11 cellular contexts compared by ENCODE assay signal in genomic region chr4:169229571-169230028, GRCh38. TPM values are rescaled to one million over a fixed set of nuclear protein-coding genes. Genes with fewer than 3 reads are reported as not detected.
DNase-seq lines count a peak whose midpoint lies in the region; ATAC-seq and TF ChIP-seq lines count a peak whose summit lies in the region.
"Had no signal": no experiment of that assay in that cellular context is flagged by ENCODE, and none has a peak within 500 bp of the region (broad histone marks: within the 10 kb centered on the region; RNA-seq: fewer than 3 reads in every experiment).

No MANE protein-coding gene starts in this region.

- DNase-seq in NCI-H1417 (lab: John Stamatoyannopoulos, UW), result peak in 2 of 3 experiments; percentile 33 to 75
- no peak for DNase-seq in NCI-H1417 treated with DMSO at 0.1 percent for 48 hours (lab: John Stamatoyannopoulos, UW)
- peak; percentile 77 to 81 for DNase-seq in SJSA1 (ENCODE audit: low read depth in 1 of 2, low spot score in 2 of 2)
- no peak for DNase-seq in heart right ventricle
- DNase-seq in upper lobe of right lung, result no peak
- no peak for DNase-seq in OCI-M1 (lab: John Stamatoyannopoulos, UW)
- no peak for DNase-seq in activated CD8-positive, alpha-beta T cell treated with anti-CD3 and anti-CD28 coated beads for 36 hours
- DNase-seq: activated CD4-positive, alpha-beta T cell treated with anti-CD3 and anti-CD28 coated beads, Interleukin-2, amount 10 ng/mL, durations not matched to agents 24 days and 14 days had no signal

- H3K4me1 ChIP-seq in SJSA1 (replicated peaks) (peaks cover 53% of the 10 kb centered on the region), heart right ventricle (peaks cover 2 to 35% (median 17%) of the 10 kb centered on the region in 9 donors), upper lobe of right lung (peaks cover 11% of the 10 kb centered on the region)

- no peaks in the 10 kb centered on the region for H3K9me3 Mint-ChIP-seq in activated CD8-positive, alpha-beta T cell treated with anti-CD3 and anti-CD28 coated beads for 36 hours
- H3K9me3 Mint-ChIP-seq: activated CD4-positive, alpha-beta T cell treated with anti-CD3 and anti-CD28 coated beads, Interleukin-2, amount 10 ng/mL, durations not matched to agents 24 days and 14 days had no signal

- no peaks in the 10 kb centered on the region for H3K27me3 ChIP-seq in SJSA1 (replicated peaks)
- H3K27me3 ChIP-seq in heart right ventricle, result no peaks in the 10 kb centered on the region
- no peaks in the 10 kb centered on the region for H3K27me3 ChIP-seq in upper lobe of right lung
- H3K27me3 ChIP-seq: neutrophil had no signal

- peak overlapping the region; percentile 7 for H3K27ac ChIP-seq in SJSA1
- peak overlapping the region in 1 of 10 donors; percentile 12 for H3K27ac ChIP-seq in heart right ventricle
- H3K27ac ChIP-seq in upper lobe of right lung, result no peak overlapping the region
- H3K27ac ChIP-seq: C4-2B, neutrophil had no signal

- H3K4me1 Mint-ChIP-seq in activated CD8-positive, alpha-beta T cell treated with anti-CD3 and anti-CD28 coated beads for 36 hours (ENCODE audit: low read depth), result peaks cover 5% of the 10 kb centered on the region
- H3K4me1 Mint-ChIP-seq: activated CD4-positive, alpha-beta T cell treated with anti-CD3 and anti-CD28 coated beads, Interleukin-2, amount 10 ng/mL, durations not matched to agents 24 days and 14 days had no signal

- CTCF ChIA-PET in activated CD8-positive, alpha-beta T cell treated with anti-CD3 and anti-CD28 coated beads for 36 hours (lab: Charles Lee), result no interaction called here

- H3K4me3 ChIP-seq in SJSA1 (no peak overlapping the region), heart right ventricle (no peak overlapping the region), upper lobe of right lung (no peak overlapping the region)

- H3K36me3 ChIP-seq in SJSA1, result peaks cover 12% of the 10 kb centered on the region
- no peaks in the 10 kb centered on the region for H3K36me3 ChIP-seq in heart right ventricle
- no peaks in the 10 kb centered on the region for H3K36me3 ChIP-seq in upper lobe of right lung
- H3K36me3 ChIP-seq: neutrophil had no signal

- no peak for TF ChIP-seq CTCF in heart right ventricle (IDR thresholded peaks at IDR 0.05)
- TF ChIP-seq CTCF in upper lobe of right lung (IDR thresholded peaks at IDR 0.05), result no peak
- no peak for TF ChIP-seq CTCF in activated CD8-positive, alpha-beta T cell treated with anti-CD3 and anti-CD28 coated beads for 36 hours (IDR thresholded peaks at IDR 0.05)

- POLR2A ChIA-PET in activated CD8-positive, alpha-beta T cell treated with anti-CD3 and anti-CD28 coated beads for 36 hours (lab: Charles Lee), result no interaction called here

- 47 to 55% methylated on average over 6 of the region's 6 CpGs for WGBS in heart right ventricle, 2 donors

- H3K27me3 Mint-ChIP-seq in activated CD8-positive, alpha-beta T cell treated with anti-CD3 and anti-CD28 coated beads for 36 hours, result no peaks in the 10 kb centered on the region

- no peak overlapping the region for H3K4me3 Mint-ChIP-seq in activated CD8-positive, alpha-beta T cell treated with anti-CD3 and anti-CD28 coated beads for 36 hours
- H3K4me3 Mint-ChIP-seq: activated CD4-positive, alpha-beta T cell treated with anti-CD3 and anti-CD28 coated beads, Interleukin-2, amount 10 ng/mL, durations not matched to agents 24 days and 14 days had no signal

- intact Hi-C loops in heart right ventricle (cut with DNase I) (no loop called here), upper lobe of right lung (cut with DNase I) (no loop called here)
- intact Hi-C loops in activated CD8-positive, alpha-beta T cell treated with anti-CD3 and anti-CD28 coated beads for 36 hours (cut with micrococcal nuclease), result no loop called here

- no peak overlapping the region for H3K27ac Mint-ChIP-seq in activated CD8-positive, alpha-beta T cell treated with anti-CD3 and anti-CD28 coated beads for 36 hours
- H3K27ac Mint-ChIP-seq: activated CD4-positive, alpha-beta T cell treated with anti-CD3 and anti-CD28 coated beads, Interleukin-2, amount 10 ng/mL, durations not matched to agents 24 days and 14 days had no signal

- no peaks in the 10 kb centered on the region for H3K36me3 Mint-ChIP-seq in activated CD8-positive, alpha-beta T cell treated with anti-CD3 and anti-CD28 coated beads for 36 hours (ENCODE audit: low read depth)

- H3K9me3 ChIP-seq in SJSA1 (replicated peaks) (no peaks in the 10 kb centered on the region), heart right ventricle (no peaks in the 10 kb centered on the region), upper lobe of right lung (no peaks in the 10 kb centered on the region)
- H3K9me3 ChIP-seq: neutrophil had no signal

- ATAC-seq in heart right ventricle (peak in 7 of 8 donors; percentile 50 to 98 (median 75)), upper lobe of right lung (peak; percentile 85), GM21367 (IDR thresholded peaks at IDR 0.05; ENCODE audit: unreplicated experiment) (no peak)
- no peak for ATAC-seq in activated CD8-positive, alpha-beta T cell treated with anti-CD3 and anti-CD28 coated beads for 36 hours

RNA-seq across cellular contexts. Expression of gene SH3RF1, which starts 41.2 kb away (rescaled TPM):
- 9.0 and 14.1 TPM in 2 replicates for total RNA-seq in SJSA1 (2014; rRNA removed; shearing (Covaris generic))
- total RNA-seq in heart right ventricle (10 to 100 TPM in 5 of 10 donors, 1 to 10 TPM in 5; 7.0 to 11.7 (median 9.9) TPM), upper lobe of right lung (33.8 TPM)
- polyA plus RNA-seq in heart right ventricle, result 1 to 10 TPM; 2.6 to 3.4 TPM
- total RNA-seq in activated CD8-positive, alpha-beta T cell treated with anti-CD3 and anti-CD28 coated beads for 36 hours, result under 1 TPM; 0.34 TPM

Comparison
In these comparisons a context has a peak if more than half of its experiments do, and no peak if none do; other contexts are left out.
1. DNase-seq: peak in NCI-H1417 (2 of 3) and SJSA1 (2 of 2); none in NCI-H1417 treated with DMSO at 0.1 percent for 48 hours (single experiment), heart right ventricle (0 of 2), upper lobe of right lung (single experiment), OCI-M1 (single experiment) and activated CD8-positive, alpha-beta T cell treated with anti-CD3 and anti-CD28 coated beads for 36 hours (single experiment).
2. ATAC-seq: peak in heart right ventricle (7 of 8) and upper lobe of right lung (single experiment); none in GM21367 (single experiment) and activated CD8-positive, alpha-beta T cell treated with anti-CD3 and anti-CD28 coated beads for 36 hours (single experiment).